In genomic region chr13:72437458-72437857, GRCh38 we compare ENCODE assay signal across 14 cellular contexts.
DNase-seq lines count a peak whose midpoint lies in the region; ATAC-seq and TF ChIP-seq lines count a peak whose summit lies in the region.
"Had no signal": no experiment of that assay in that cellular context is flagged by ENCODE, and none has a peak within 500 bp of the region (broad histone marks: within the 10 kb centered on the region; RNA-seq: fewer than 3 reads in every experiment).

No MANE protein-coding gene starts in this region.

- TF ChIP-seq CTCF in mammary epithelial cell (conservative IDR thresholded peaks at IDR 0.05 in 1 of 2, IDR thresholded peaks at IDR 0.05 in 1 of 2; ENCODE audit: extremely low read depth in 1 of 2, insufficient read depth in 1 of 2, low read depth in 1 of 2, low read length in 2 of 2) (no peak), MCF 10A (IDR thresholded peaks at IDR 0.05; ENCODE audit: unreplicated experiment) (no peak), fibroblast of the aortic adventitia (IDR thresholded peaks at IDR 0.05; ENCODE audit: insufficient read depth, low read length) (no peak), GM13976 (IDR thresholded peaks at IDR 0.05; ENCODE audit: borderline replicate concordance, control extremely low read depth, extremely low read depth, insufficient read depth, missing control alignments) (no peak)

- H3K4me3 Mint-ChIP-seq in MCF 10A (ENCODE audit: unreplicated experiment), result no peak overlapping the region

- BruUV-seq in mammary epithelial cell (replicated peaks; lab: Mats Ljungman, UMichigan) (no TSS peak), MCF 10A (replicated peaks; lab: Mats Ljungman, UMichigan) (no TSS peak)

- no peak overlapping the region for H3K4me3 ChIP-seq in mammary epithelial cell (replicated peaks in 1 of 3; ENCODE audit: insufficient read depth in 1 of 3, low read depth in 2 of 3, low read length in 3 of 3)
- H3K4me3 ChIP-seq in fibroblast of the aortic adventitia (ENCODE audit: low read depth, low read length), result no peak overlapping the region
- H3K4me3 ChIP-seq: A549, tibial nerve had no signal

- no peaks in the 10 kb centered on the region for H3K4me1 Mint-ChIP-seq in MCF 10A (ENCODE audit: insufficient read depth, unreplicated experiment)

- POLR2A ChIA-PET in MCF 10A (lab: Yijun Ruan, JAX), result no interaction called here

- H3K79me2 ChIP-seq in mammary epithelial cell (ENCODE audit: insufficient read depth, low read length), result no peaks in the 10 kb centered on the region
- H3K79me2 ChIP-seq: parathyroid adenoma had no signal

- no peaks in the 10 kb centered on the region for H3K27me3 Mint-ChIP-seq in MCF 10A (ENCODE audit: insufficient read depth, unreplicated experiment)

- H3K36me3 Mint-ChIP-seq in MCF 10A (ENCODE audit: insufficient read depth, unreplicated experiment), result no peaks in the 10 kb centered on the region

- 23% methylated on average over 1 of the region's 1 CpG for WGBS in mammary epithelial cell (ENCODE audit: low coverage, missing lambda C conversion rate)

- H4K20me1 ChIP-seq in mammary epithelial cell (ENCODE audit: insufficient read depth, low read length), result no peaks in the 10 kb centered on the region

- H3K4me1 ChIP-seq in mammary epithelial cell (ENCODE audit: insufficient read depth, low read length), result peaks cover 5% of the 10 kb centered on the region
- H3K4me1 ChIP-seq: A549, parathyroid adenoma, tibial nerve had no signal

- CTCF ChIA-PET in mammary epithelial cell (lab: Charles Lee; ENCODE audit: low non-redundant PET), result no interaction called here
- CTCF ChIA-PET in MCF 10A (lab: Yijun Ruan, JAX), result no interaction called here

- dilution Hi-C loops in mammary epithelial cell (cut with HindIII; ENCODE audit: low sequenced_read_pairs), result no loop called here

- ATAC-seq in HG03175 (IDR thresholded peaks at IDR 0.05; ENCODE audit: unreplicated experiment), result no peak
- ATAC-seq: A549 had no signal

- no peak overlapping the region for H3K9ac ChIP-seq in mammary epithelial cell (ENCODE audit: insufficient read depth, low read length)
- H3K9ac ChIP-seq: parathyroid adenoma had no signal

- H3K9me3 ChIP-seq in mammary epithelial cell (replicated peaks; ENCODE audit: insufficient read depth, low read length), result no peaks in the 10 kb centered on the region
- H3K9me3 ChIP-seq: A549, tibial nerve had no signal

- intact Hi-C loops in mammary epithelial cell (cut with micrococcal nuclease) (no loop called here), MCF 10A (cut with micrococcal nuclease) (no loop called here)

- H3K9me3 Mint-ChIP-seq in MCF 10A (ENCODE audit: unreplicated experiment), result no peaks in the 10 kb centered on the region

- DNase-seq in mammary epithelial cell, result peak; percentile 64
- DNase-seq in MCF 10A (ENCODE audit: unreplicated experiment), result no peak
- DNase-seq in T1000 (lab: John Stamatoyannopoulos, UW), result peak; percentile 2
- DNase-seq in fibroblast of the aortic adventitia (ENCODE audit: low read depth), result peak; percentile 1
- peak; percentile 48 for DNase-seq in stromal cell of bone marrow (ENCODE audit: low read depth)
- no peak for DNase-seq in GM13976 (ENCODE audit: low spot score)
- no peak for DNase-seq in NCI-H446 treated with DMSO at 0.1 percent for 48 hours (lab: John Stamatoyannopoulos, UW)
- DNase-seq: activated naive CD4-positive, alpha-beta T cell; central memory CD4-positive, alpha-beta T cell; NCI-H187 had no signal

- no peak overlapping the region for H3K27ac Mint-ChIP-seq in MCF 10A (ENCODE audit: low read depth, unreplicated experiment)

- peak overlapping the region; percentile 25 for H2AFZ ChIP-seq in mammary epithelial cell (ENCODE audit: low read depth, low read length)
- H2AFZ ChIP-seq: parathyroid adenoma had no signal

- H3K36me3 ChIP-seq in mammary epithelial cell (ENCODE audit: insufficient read depth, low read length), result no peaks in the 10 kb centered on the region
- H3K36me3 ChIP-seq: tibial nerve had no signal

- H3K27me3 ChIP-seq in mammary epithelial cell (ENCODE audit: insufficient read depth, low read length), result no peaks in the 10 kb centered on the region
- H3K27me3 ChIP-seq: tibial nerve had no signal

- H3K4me2 ChIP-seq in mammary epithelial cell (ENCODE audit: insufficient read depth, low read depth, low read length), result peak overlapping the region; percentile 4
- H3K4me2 ChIP-seq: A549 had no signal

- H3K27ac ChIP-seq in mammary epithelial cell (ENCODE audit: insufficient read depth, low read depth, low read length), result no peak overlapping the region
- H3K27ac ChIP-seq: A549, parathyroid adenoma, tibial nerve had no signal

- in situ Hi-C loops in mammary epithelial cell (cut with MboI; ENCODE audit: low sequenced_read_pairs in 2 of 2), result no loop called here
- in situ Hi-C loops in GM13976 (cut with MboI; ENCODE audit: low sequenced_read_pairs, unreplicated experiment), result no loop called here

Comparison
In these comparisons a context has a peak if more than half of its experiments do, and no peak if none do; other contexts are left out.
1. DNase-seq: peak in mammary epithelial cell (single experiment), T1000 (single experiment), fibroblast of the aortic adventitia (single experiment) and stromal cell of bone marrow (single experiment); none in MCF 10A (single experiment), GM13976 (single experiment) and NCI-H446 treated with DMSO at 0.1 percent for 48 hours (single experiment).